Comparison of ENCODE assay signal across 26 cellular contexts in genomic region chr6:16480780-16481179, GRCh38.
DNase-seq lines count a peak whose midpoint lies in the region; ATAC-seq, FAIRE-seq and TF ChIP-seq lines count a peak whose summit lies in the region.
"Had no signal": no experiment of that assay in that cellular context is flagged by ENCODE, and none has a peak within 500 bp of the region (broad histone marks: within the 10 kb centered on the region; RNA-seq: fewer than 3 reads in every experiment).

No MANE protein-coding gene starts in this region.

- no peaks in the 10 kb centered on the region for H3K9me3 ChIP-seq in CD8-positive, alpha-beta memory T cell (ENCODE audit: low read length)
- H3K9me3 ChIP-seq: Caco-2, pancreas, upper lobe of right lung had no signal

- no peaks in the 10 kb centered on the region for H3K36me3 ChIP-seq in CD8-positive, alpha-beta memory T cell (ENCODE audit: insufficient read depth, low read length)
- no peaks in the 10 kb centered on the region for H3K36me3 ChIP-seq in brain microvascular endothelial cell (replicated peaks)
- H3K36me3 ChIP-seq: cardiac muscle cell, upper lobe of right lung had no signal

- no peak overlapping the region for H3K27ac ChIP-seq in CD8-positive, alpha-beta memory T cell (ENCODE audit: low read depth, low read length)
- no peak overlapping the region for H3K27ac ChIP-seq in brain microvascular endothelial cell
- H3K27ac ChIP-seq: pancreas, right atrium auricular region, upper lobe of right lung had no signal

- POLR2A ChIA-PET in CD8-positive, alpha-beta memory T cell (lab: Charles Lee): interaction anchor here (0.8 kb wide), 1 partner anchor 278 kb away, joined by 3 read pairs; no protein-coding TSS in a partner anchor
- POLR2A ChIA-PET in activated CD8-positive, alpha-beta T cell treated with anti-CD3 and anti-CD28 coated beads, Interleukin-2, amount 10 ng/mL, durations not matched to agents 7 days and 5 days (lab: Charles Lee): interaction anchor here (0.5 to 2.6 kb wide), 10 partner anchors 8 to 281 kb away, joined by 3 to 20 read pairs (median 4); partner anchors contain the start of gene ATXN1

- H3K27me3 ChIP-seq in CD8-positive, alpha-beta memory T cell (ENCODE audit: insufficient read depth, low read length, poor library complexity, severe bottlenecking): no peaks in the 10 kb centered on the region
- no peaks in the 10 kb centered on the region for H3K27me3 ChIP-seq in brain microvascular endothelial cell (replicated peaks)
- H3K27me3 ChIP-seq: cardiac muscle cell, pancreas, right atrium auricular region, upper lobe of right lung had no signal

- H3K36me3 Mint-ChIP-seq in T-helper 2 cell treated with Interferon-gamma antibody and Interleukin-4, amounts not matched to agents 5 μg/mL and 100 μg/mL, for 36 hours (ENCODE audit: low read depth): peaks cover 60% of the 10 kb centered on the region
- peaks cover 19 to 60% (median 26%) of the 10 kb centered on the region in 3 donors for H3K36me3 Mint-ChIP-seq in CD8-positive, alpha-beta memory T cell
- peaks cover 64% of the 10 kb centered on the region for H3K36me3 Mint-ChIP-seq in activated CD8-positive, alpha-beta T cell treated with anti-CD3 and anti-CD28 coated beads, Interleukin-2, amount 10 ng/mL, durations not matched to agents 7 days and 5 days (ENCODE audit: low read depth)
- peaks cover 10 to 29% (median 10%) of the 10 kb centered on the region in 3 donors for H3K36me3 Mint-ChIP-seq in immature natural killer cell

- no peak for TF ChIP-seq CTCF in brain microvascular endothelial cell (IDR thresholded peaks at IDR 0.05; ENCODE audit: low read depth, low read length, missing control alignments)

- no peaks in the 10 kb centered on the region for H3K9me3 Mint-ChIP-seq in T-helper 2 cell treated with Interferon-gamma antibody and Interleukin-4, amounts not matched to agents 5 μg/mL and 100 μg/mL, for 36 hours
- peaks cover 0 to 2% (median 0%) of the 10 kb centered on the region in 5 donors for H3K9me3 Mint-ChIP-seq in CD8-positive, alpha-beta memory T cell
- no peaks in the 10 kb centered on the region for H3K9me3 Mint-ChIP-seq in activated CD8-positive, alpha-beta T cell treated with anti-CD3 and anti-CD28 coated beads, Interleukin-2, amount 10 ng/mL, durations not matched to agents 7 days and 5 days (ENCODE audit: insufficient read depth)
- peaks cover 0 to 1% (median 0%) of the 10 kb centered on the region in 6 donors for H3K9me3 Mint-ChIP-seq in immature natural killer cell

- H3K4me3 ChIP-seq in CD8-positive, alpha-beta memory T cell (ENCODE audit: low read length): no peak overlapping the region
- no peak overlapping the region for H3K4me3 ChIP-seq in brain microvascular endothelial cell (ENCODE audit: low read depth, low read length)
- H3K4me3 ChIP-seq: cardiac muscle cell, pancreas, right atrium auricular region, upper lobe of right lung had no signal

- CTCF ChIA-PET in CD8-positive, alpha-beta memory T cell (lab: Charles Lee): interaction anchor here (0.6 to 1.3 kb wide), 3 partner anchors 12 to 72 kb away, joined by 3 read pairs; no protein-coding TSS in a partner anchor
- CTCF ChIA-PET in activated CD8-positive, alpha-beta T cell treated with anti-CD3 and anti-CD28 coated beads, Interleukin-2, amount 10 ng/mL, durations not matched to agents 7 days and 5 days (lab: Charles Lee): interaction anchor here (0.7 to 3.0 kb wide), 9 partner anchors 9 to 283 kb away, joined by 3 to 24 read pairs (median 6); no protein-coding TSS in a partner anchor

- H3K27me3 Mint-ChIP-seq in T-helper 2 cell treated with Interferon-gamma antibody and Interleukin-4, amounts not matched to agents 5 μg/mL and 100 μg/mL, for 36 hours (ENCODE audit: low read depth): no peaks in the 10 kb centered on the region
- H3K27me3 Mint-ChIP-seq in CD8-positive, alpha-beta memory T cell: no peaks in the 10 kb centered on the region
- H3K27me3 Mint-ChIP-seq in activated CD8-positive, alpha-beta T cell treated with anti-CD3 and anti-CD28 coated beads, Interleukin-2, amount 10 ng/mL, durations not matched to agents 7 days and 5 days (ENCODE audit: low read depth): no peaks in the 10 kb centered on the region
- H3K27me3 Mint-ChIP-seq in immature natural killer cell (ENCODE audit: low read depth in 3 of 3): peaks cover 0 to 5% (median 4%) of the 10 kb centered on the region in 3 donors

- in situ Hi-C loops in brain microvascular endothelial cell (cut with HindIII; ENCODE audit: low pct_ligation_motif_present, low sequenced_read_pairs): no loop called here

- H3K4me3 Mint-ChIP-seq in T-helper 2 cell treated with Interferon-gamma antibody and Interleukin-4, amounts not matched to agents 5 μg/mL and 100 μg/mL, for 36 hours: peak overlapping the region; percentile 74
- peak overlapping the region in 5 of 7 donors; percentile 18 to 65 (median 47) for H3K4me3 Mint-ChIP-seq in CD8-positive, alpha-beta memory T cell
- peak overlapping the region; percentile 26 for H3K4me3 Mint-ChIP-seq in activated CD8-positive, alpha-beta T cell treated with anti-CD3 and anti-CD28 coated beads, Interleukin-2, amount 10 ng/mL, durations not matched to agents 7 days and 5 days
- H3K4me3 Mint-ChIP-seq in immature natural killer cell: peak overlapping the region in 2 of 5 donors; percentile 4 to 14
- H3K4me3 Mint-ChIP-seq: nephron had no signal

- peak overlapping the region; percentile 96 for H3K27ac Mint-ChIP-seq in T-helper 2 cell treated with Interferon-gamma antibody and Interleukin-4, amounts not matched to agents 5 μg/mL and 100 μg/mL, for 36 hours
- H3K27ac Mint-ChIP-seq in CD8-positive, alpha-beta memory T cell: peak overlapping the region; percentile 84 to 98 (median 96)
- peak overlapping the region; percentile 93 for H3K27ac Mint-ChIP-seq in activated CD8-positive, alpha-beta T cell treated with anti-CD3 and anti-CD28 coated beads, Interleukin-2, amount 10 ng/mL, durations not matched to agents 7 days and 5 days
- peak overlapping the region; percentile 84 to 92 (median 88) for H3K27ac Mint-ChIP-seq in immature natural killer cell
- H3K27ac Mint-ChIP-seq: nephron had no signal

- peaks cover 54% of the 10 kb centered on the region for H3K4me1 ChIP-seq in CD8-positive, alpha-beta memory T cell (ENCODE audit: insufficient read depth, low read length)
- H3K4me1 ChIP-seq: pancreas had no signal

- DNase-seq in T-helper 2 cell treated with Interferon-gamma antibody and Interleukin-4, amounts not matched to agents 5 μg/mL and 100 μg/mL, for 36 hours (ENCODE audit: low spot score): no peak
- DNase-seq in T-helper 2 cell (no peak), immature natural killer cell (no peak), brain microvascular endothelial cell (no peak), GM19239 (ENCODE audit: insufficient read length, low spot score) (no peak), DMS114 treated with DMSO at 0.1 percent for 48 hours (lab: John Stamatoyannopoulos, UW; ENCODE audit: unreplicated experiment) (no peak)
- no peak for DNase-seq in CD8-positive, alpha-beta memory T cell
- DNase-seq in activated CD8-positive, alpha-beta T cell treated with anti-CD3 and anti-CD28 coated beads, Interleukin-2, amount 10 ng/mL, durations not matched to agents 7 days and 5 days: no peak
- DNase-seq: AML-193; amygdala; Caco-2; DND-41; head of caudate nucleus; mesendoderm; NCI-H1092 treated with DMSO at 0.1 percent for 48 hours; NCI-H2029 treated with DMSO at 0.1 percent for 48 hours; NCI-H446; NK-92 treated with Interleukin-12 subunit alpha and Interleukin-12 subunit beta, amount 100 ng/mL, for 24 hours; pancreas; SIG-M5; stimulated activated CD4-positive, alpha-beta T cell treated with anti-CD3 and anti-CD28 coated beads, Interleukin-12 subunit alpha, Interleukin-12 subunit beta, amount 100 ng/mL, for 4 hours; upper lobe of right lung had no signal

- ATAC-seq in activated CD8-positive, alpha-beta T cell treated with anti-CD3 and anti-CD28 coated beads, Interleukin-2, amount 10 ng/mL, durations not matched to agents 7 days and 5 days: no peak
- ATAC-seq: Panc1, pancreas, upper lobe of right lung had no signal

- H3K4me1 Mint-ChIP-seq in T-helper 2 cell treated with Interferon-gamma antibody and Interleukin-4, amounts not matched to agents 5 μg/mL and 100 μg/mL, for 36 hours (ENCODE audit: low read depth): peaks cover 74% of the 10 kb centered on the region
- H3K4me1 Mint-ChIP-seq in CD8-positive, alpha-beta memory T cell: peaks cover 65 to 89% (median 87%) of the 10 kb centered on the region in 3 donors
- H3K4me1 Mint-ChIP-seq in activated CD8-positive, alpha-beta T cell treated with anti-CD3 and anti-CD28 coated beads, Interleukin-2, amount 10 ng/mL, durations not matched to agents 7 days and 5 days (ENCODE audit: low read depth): peaks cover 73% of the 10 kb centered on the region
- H3K4me1 Mint-ChIP-seq in immature natural killer cell: peaks cover 38 to 50% of the 10 kb centered on the region in 2 donors
- H3K4me1 Mint-ChIP-seq: nephron had no signal

- no peak for FAIRE-seq in GM19239 (lab: Jason Lieb, UNC)
- FAIRE-seq: pancreas had no signal
